11 cellular contexts compared by ENCODE assay signal in genomic region chr17:60398227-60398959, GRCh38. TPM values are rescaled to one million over a fixed set of nuclear protein-coding genes. Genes with fewer than 3 reads are reported as not detected.
DNase-seq lines count a peak whose midpoint lies in the region; ATAC-seq, FAIRE-seq and TF ChIP-seq lines count a peak whose summit lies in the region.
"Had no signal": no experiment of that assay in that cellular context is flagged by ENCODE, and none has a peak within 500 bp of the region (broad histone marks: within the 10 kb centered on the region; RNA-seq: fewer than 3 reads in every experiment).

No MANE protein-coding gene starts in this region.

- H3K27ac Mint-ChIP-seq in chondrocyte (ENCODE audit: unreplicated experiment) = no peak overlapping the region

- in situ Hi-C loops in K562 (cut with MboI) = no loop called here

- no peak for TF ChIP-seq CTCF in K562 (IDR thresholded peaks at IDR 0.05 in 2 of 3, conservative IDR thresholded peaks at IDR 0.05 in 1 of 3; ENCODE audit: insufficient read depth in 2 of 3, low read depth in 1 of 3, low read length in 3 of 3)
- no peak for TF ChIP-seq CTCF in chondrocyte (IDR thresholded peaks at IDR 0.05)

- H2AFZ ChIP-seq in K562 (ENCODE audit: low read depth, low read length) = peak overlapping the region; percentile 25

- H3K36me3 Mint-ChIP-seq in chondrocyte (ENCODE audit: low read depth) = no peaks in the 10 kb centered on the region

- no peak for TF ChIP-seq EP300 in K562 (IDR thresholded peaks at IDR 0.05; ENCODE audit: low read length)

- intact Hi-C loops in K562 (cut with micrococcal nuclease) = no loop called here

- no peak for TF ChIP-seq POLR2A in K562 (conservative IDR thresholded peaks at IDR 0.05)

- peak overlapping the region; percentile 79 to 98 (median 87) for H3K4me2 ChIP-seq in BLaER1 treated with 17β-estradiol and CSF1 and Interleukin-3, amounts not matched to agents 10 nM and 100 nM
- no peak overlapping the region for H3K4me2 ChIP-seq in K562 (ENCODE audit: insufficient read depth, low read length)

- peak in 1 of 4 experiments; percentile 36 for DNase-seq in K562 (ENCODE audit: extremely low read depth in 1 of 4, low spot score in 3 of 4)
- no peak for DNase-seq in central memory CD4-positive, alpha-beta T cell
- DNase-seq in chondrocyte (ENCODE audit: low spot score) = no peak
- no peak for DNase-seq in NCI-H1694 treated with DMSO at 0.1 percent for 48 hours (lab: John Stamatoyannopoulos, UW)
- no peak for DNase-seq in mesenteric fat pad (ENCODE audit: low spot score)

- no peaks in the 10 kb centered on the region for H3K9me1 ChIP-seq in K562 (ENCODE audit: control insufficient read depth, insufficient read depth, low read length)

- peaks cover under 1% of the 10 kb centered on the region; the same call in 1 of the 3 replicates for H3K79me2 ChIP-seq in K562 (ENCODE audit: control insufficient read depth, insufficient read depth, low read length)

- H3K27ac ChIP-seq in BLaER1 treated with 17β-estradiol and CSF1 and Interleukin-3, amounts not matched to agents 10 nM and 100 nM = peak overlapping the region; percentile 72 to 97 (median 90)
- H3K27ac ChIP-seq in K562 (ENCODE audit: extremely low read depth, low read depth, low read length) = no peak overlapping the region

- POLR2A ChIA-PET in K562 (lab: Yijun Ruan, JAX) = interaction anchor here (1.8 kb wide), 1 partner anchor 27 kb away, joined by 5 read pairs; no protein-coding TSS in a partner anchor

- 50% methylated on average over 3 of the region's 3 CpGs for WGBS in K562 (ENCODE audit: insufficient coverage, low coverage, missing lambda C conversion rate)

- H3K4me1 Mint-ChIP-seq in chondrocyte (ENCODE audit: low read depth) = peaks cover under 1% of the 10 kb centered on the region

- H3K9me3 Mint-ChIP-seq in chondrocyte (ENCODE audit: low read depth) = no peaks in the 10 kb centered on the region

- ATAC-seq in GM19397 (IDR thresholded peaks at IDR 0.05; ENCODE audit: unreplicated experiment) (peak; percentile 62), HG03565 (IDR thresholded peaks at IDR 0.05; ENCODE audit: unreplicated experiment) (peak; percentile 62), K562 (no peak)

- H3K9me3 ChIP-seq in BLaER1 treated with 17β-estradiol and CSF1 and Interleukin-3, amounts not matched to agents 10 nM and 100 nM (replicated peaks in 1 of 11) = no peaks in the 10 kb centered on the region
- no peaks in the 10 kb centered on the region; the same call in 1 of the 2 replicates for H3K9me3 ChIP-seq in K562 (replicated peaks; ENCODE audit: control insufficient read depth, insufficient read depth, low read depth, low read length)

- no peak for FAIRE-seq in K562 (lab: Jason Lieb, UNC)
- FAIRE-seq: bronchial epithelial cell had no signal

- H3K9ac ChIP-seq in BLaER1 treated with 17β-estradiol and CSF1 and Interleukin-3, amounts not matched to agents 10 nM and 100 nM = peak overlapping the region; percentile 54 to 86 (median 74); a peak in 21 of 22 replicates
- no peak overlapping the region for H3K9ac ChIP-seq in K562 (ENCODE audit: insufficient read depth in 1 of 2, low read depth in 2 of 2, low read length in 2 of 2)

- H3K4me3 ChIP-seq in BLaER1 treated with 17β-estradiol and CSF1 and Interleukin-3, amounts not matched to agents 10 nM and 100 nM = peak overlapping the region in 2 of 10 experiments; percentile 8 to 20; a peak in 4 of 20 replicates
- H3K4me3 ChIP-seq in K562 = no peak overlapping the region

- TF ChIP-seq RAD21 in K562 (CRISPR knock-in tag; conservative IDR thresholded peaks at IDR 0.05 in 1 of 2, IDR thresholded peaks at IDR 0.05 in 1 of 2) = no peak

- H3K4me1 ChIP-seq in BLaER1 treated with 17β-estradiol and CSF1 and Interleukin-3, amounts not matched to agents 10 nM and 100 nM = peaks cover 54 to 94% (median 80%) of the 10 kb centered on the region in 10 experiments
- peaks cover 8 to 21% of the 10 kb centered on the region in 2 experiments; a peak in 4 of 5 replicates for H3K4me1 ChIP-seq in K562 (replicated peaks in 1 of 2; ENCODE audit: control insufficient read depth in 2 of 2, insufficient read depth in 2 of 2, low read length in 2 of 2)

- no TSS peak for BruUV-seq in K562 (replicated peaks; lab: Mats Ljungman, UMichigan)

- no peak overlapping the region for H3K4me3 Mint-ChIP-seq in chondrocyte (ENCODE audit: unreplicated experiment)

- H4K20me1 ChIP-seq in BLaER1 treated with 17β-estradiol and CSF1 and Interleukin-3, amounts not matched to agents 10 nM and 100 nM = no peaks in the 10 kb centered on the region
- no peaks in the 10 kb centered on the region for H4K20me1 ChIP-seq in K562 (replicated peaks; ENCODE audit: control insufficient read depth, insufficient read depth, low read length)

- no peaks in the 10 kb centered on the region for H3K27me3 ChIP-seq in BLaER1 treated with 17β-estradiol and CSF1 and Interleukin-3, amounts not matched to agents 10 nM and 100 nM
- no peaks in the 10 kb centered on the region for H3K27me3 ChIP-seq in K562 (ENCODE audit: control insufficient read depth in 2 of 2, insufficient read depth in 2 of 2, low read length in 2 of 2)

- CTCF ChIA-PET in K562 (lab: Yijun Ruan, JAX; ENCODE audit: low intra/inter-chr PET ratio) = no interaction called here

- no peaks in the 10 kb centered on the region for H3K27me3 Mint-ChIP-seq in chondrocyte (ENCODE audit: low read depth)

- H3K36me3 ChIP-seq in BLaER1 treated with 17β-estradiol and CSF1 and Interleukin-3, amounts not matched to agents 10 nM and 100 nM = no peaks in the 10 kb centered on the region
- H3K36me3 ChIP-seq in K562 (ENCODE audit: control insufficient read depth, insufficient read depth, low read length) = no peaks in the 10 kb centered on the region

TF ChIP-seq in K562, 482 proteins besides CTCF, POLR2A, EP300 and RAD21 (continues in another document):
- no peak for TF ChIP-seq SMAD3 (CRISPR knock-in tag; conservative IDR thresholded peaks at IDR 0.05)

RNA-seq across cellular contexts. Expression of gene USP32, which starts 6.5 kb away (rescaled TPM):
- 97.3 and 280 TPM in 2 replicates for total RNA-seq in K562 (2011; cell fraction: chromatin; rRNA removed; ENCODE audit: low replicate concordance)
- total RNA-seq in K562 (2011; cell fraction: nucleolus; rRNA removed) = 42.9 and 54.7 TPM in 2 replicates
- 86.6 and 92.1 TPM in 2 replicates for total RNA-seq in K562 (2011; cell fraction: nucleoplasm; rRNA removed)
- total RNA-seq in K562 (2014; rRNA removed) = 33.6 and 36.0 TPM in 2 replicates
- total RNA-seq in K562 (2014; rRNA removed; fragmentation: Illumina TruSeq; extraction: Trizol) = 52.3 and 58.6 TPM in 2 replicates
- total RNA-seq in K562 (2015; rRNA removed; fragmentation: Illumina TruSeq; extraction: Trizol) = 56.3 and 60.6 TPM in 2 replicates
- 52.4 and 57.1 TPM in 2 replicates for total RNA-seq in K562 (2021)
- polyA plus RNA-seq in K562 (2011; rRNA removed) = 48.8 and 69.3 TPM in 2 replicates
- polyA plus RNA-seq in K562 (2011; cell fraction: cytosol; rRNA removed) = 20.4 and 25.9 TPM in 2 replicates
- polyA plus RNA-seq in K562 (2011; cell fraction: nucleus; rRNA removed) = 43.0 and 49.3 TPM in 2 replicates
- 32.0 and 43.0 TPM in 2 replicates for polyA plus RNA-seq in K562 (2012)
- 41.1 and 47.1 TPM in 2 replicates for polyA plus RNA-seq in K562 (2014; fragmentation: Illumina TruSeq; extraction: Trizol)
- 10 to 100 TPM; 18.0 to 19.7 TPM for polyA plus RNA-seq in K562 (2014; fragmentation: Nextera tagmentation; extraction: Ambion mirVana)
- 31.6 and 35.6 TPM in 2 replicates for polyA plus RNA-seq in K562 (2014; rRNA removed)
- 98.5 and 105 TPM in 2 replicates for polyA minus RNA-seq in K562 (2011; rRNA and poly(A)+ RNA removed)
- 41.5 and 42.5 TPM in 2 replicates for polyA minus RNA-seq in K562 (2011; cell fraction: cytosol; rRNA and poly(A)+ RNA removed)
- 26.4 and 48.5 TPM in 2 replicates for polyA minus RNA-seq in K562 (2011; cell fraction: nucleus; rRNA and poly(A)+ RNA removed)
- 35.2 to 42.2 TPM (median 41.1 TPM) in 3 replicates for total RNA-seq in chondrocyte
- total RNA-seq in mesenteric fat pad = 69.6 TPM

RNA-seq across cellular contexts. Expression of gene CHCT1, which starts 23.9 kb away (rescaled TPM):
- not detected in 2 replicates for total RNA-seq in K562 (2011; cell fraction: chromatin; rRNA removed; ENCODE audit: low replicate concordance)
- total RNA-seq in K562 (2011; cell fraction: nucleolus; rRNA removed) = not detected in 2 replicates
- not detected in 2 replicates for total RNA-seq in K562 (2011; cell fraction: nucleoplasm; rRNA removed)
- total RNA-seq in K562 (2014; rRNA removed) (not detected in 2 replicates), K562 (2014; rRNA removed; fragmentation: Illumina TruSeq; extraction: Trizol) (not detected in 2 replicates), K562 (2015; rRNA removed; fragmentation: Illumina TruSeq; extraction: Trizol) (not detected in 2 replicates), K562 (2021) (not detected in 2 replicates), chondrocyte (not detected in 3 replicates), mesenteric fat pad (not detected)
- polyA plus RNA-seq in K562 (2011; rRNA removed) (not detected in 2 replicates), K562 (2014; fragmentation: Illumina TruSeq; extraction: Trizol) (not detected in 2 replicates), K562 (2014; fragmentation: Nextera tagmentation; extraction: Ambion mirVana) (not detected), K562 (2014; rRNA removed) (not detected in 2 replicates)
- polyA plus RNA-seq in K562 (2011; cell fraction: cytosol; rRNA removed) = 0.07 TPM in 1 of 2 replicates, not detected in the other
- polyA plus RNA-seq in K562 (2011; cell fraction: nucleus; rRNA removed) = not detected in 2 replicates
- not detected in 2 replicates for polyA plus RNA-seq in K562 (2012)
- not detected in 2 replicates for polyA minus RNA-seq in K562 (2011; rRNA and poly(A)+ RNA removed)
- not detected in 2 replicates for polyA minus RNA-seq in K562 (2011; cell fraction: cytosol; rRNA and poly(A)+ RNA removed)
- polyA minus RNA-seq in K562 (2011; cell fraction: nucleus; rRNA and poly(A)+ RNA removed) = not detected in 2 replicates
- total RNA-seq: bronchial epithelial cell, liver, SK-MEL-5 had no signal
- polyA plus RNA-seq: liver had no signal

Comparison
In these comparisons a context has a peak if more than half of its experiments do, and no peak if none do; other contexts are left out.
1. H3K9ac ChIP-seq: peak in BLaER1 treated with 17β-estradiol and CSF1 and Interleukin-3, amounts not matched to agents 10 nM and 100 nM (11 of 11); none in K562 (0 of 2).